In the genomic region with DNA sequence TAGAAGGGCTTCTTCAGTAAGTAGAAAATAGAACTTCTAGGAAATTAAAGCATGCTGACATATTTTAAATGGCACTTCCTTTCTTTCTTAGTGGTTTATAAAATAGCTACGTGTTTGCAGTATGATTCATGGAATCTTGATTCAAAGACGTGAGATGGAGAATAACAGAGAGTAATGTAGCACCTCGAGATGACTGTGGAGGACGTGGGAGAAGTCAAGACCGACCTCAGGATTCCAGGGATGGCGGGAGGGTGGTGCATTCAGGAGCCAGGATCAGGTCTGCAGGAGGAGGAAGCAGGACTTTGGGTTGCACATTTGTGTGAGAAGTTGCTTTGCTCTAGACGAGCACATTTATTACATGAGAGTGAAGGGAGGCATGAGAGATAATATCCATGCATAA, we compare ENCODE assay signal across 19 cellular contexts.
A peak's percentile ranks its signal among the peaks of the same experiment; 100 is the strongest.
DNase-seq lines count a peak whose midpoint lies in the region; ATAC-seq and FAIRE-seq lines count a peak whose summit lies in the region.
"Had no signal": no experiment of that assay in that cellular context is flagged by ENCODE, and none has a peak within 500 bp of the region (broad histone marks: within the 10 kb centered on the region; RNA-seq: fewer than 3 reads in every experiment).

No MANE protein-coding gene starts in this region.

- DNase-seq in ELR (ENCODE audit: low read depth), result peak; percentile 8
- peak; percentile 7 to 9 for DNase-seq in SW 1271 (lab: John Stamatoyannopoulos, UW)
- DNase-seq in ecto neural progenitor cell (ENCODE audit: low spot score), result peak; percentile 7
- peak; percentile 45 for DNase-seq in urothelium cell line (ENCODE audit: low spot score)
- DNase-seq in NCI-H1417 (lab: John Stamatoyannopoulos, UW), result no peak
- no peak for DNase-seq in COLO668 (lab: John Stamatoyannopoulos, UW; ENCODE audit: unreplicated experiment)
- no peak for DNase-seq in NOMO-1 treated with DMSO at 0.1 percent for 48 hours (lab: John Stamatoyannopoulos, UW; ENCODE audit: unreplicated experiment)
- DNase-seq: C1 segment of cervical spinal cord, DND-41, HFFc6, Kasumi-1, NCI-H1105 treated with DMSO at 0.1 percent for 48 hours, NCI-H187 treated with DMSO at 0.1 percent for 48 hours, NCI-H446 treated with DMSO at 0.1 percent for 48 hours, T-helper 1 cell had no signal

- no peak for FAIRE-seq in urothelium cell line (lab: Jason Lieb, UNC)
- FAIRE-seq: H54 had no signal

- no peak for ATAC-seq in GM19328 (IDR thresholded peaks at IDR 0.05; ENCODE audit: unreplicated experiment)
- ATAC-seq: Panc1, Right ventricle myocardium inferior had no signal

Comparison
In these comparisons a context has a peak if more than half of its experiments do, and no peak if none do; other contexts are left out.
1. DNase-seq: peak in ELR (single experiment), SW 1271 (2 of 2), ecto neural progenitor cell (single experiment) and urothelium cell line (single experiment); none in NCI-H1417 (0 of 3), COLO668 (single experiment) and NOMO-1 treated with DMSO at 0.1 percent for 48 hours (single experiment).